In genomic region chr1:154431586-154432373, GRCh38 we compare ENCODE assay signal across 8 cellular contexts. TPM values are rescaled to one million over a fixed set of nuclear protein-coding genes. Genes with fewer than 3 reads are reported as not detected.
DNase-seq lines count a peak whose midpoint lies in the region; ATAC-seq and TF ChIP-seq lines count a peak whose summit lies in the region.

No MANE protein-coding gene starts in this region.

- peaks cover 21% of the 10 kb centered on the region for H3K4me1 Mint-ChIP-seq in activated T-helper 2 cell treated with anti-CD3 and anti-CD28 coated beads, Interferon-gamma antibody, Interleukin-2, Interleukin-4, amounts not matched to agents 10 μg/mL and 5 μg/mL and 100 μg/mL, durations not matched to agents 14 hours and 24 hours and 36 hours (ENCODE audit: low read depth)
- peaks cover 22% of the 10 kb centered on the region for H3K4me1 Mint-ChIP-seq in type B pancreatic cell (ENCODE audit: unreplicated experiment)

- H3K36me3 Mint-ChIP-seq in activated T-helper 2 cell treated with anti-CD3 and anti-CD28 coated beads, Interferon-gamma antibody, Interleukin-2, Interleukin-4, amounts not matched to agents 10 μg/mL and 5 μg/mL and 100 μg/mL, durations not matched to agents 14 hours and 24 hours and 36 hours (ENCODE audit: low read depth) = peaks cover 7% of the 10 kb centered on the region
- H3K36me3 Mint-ChIP-seq in type B pancreatic cell = no peaks in the 10 kb centered on the region

- no peak for TF ChIP-seq CTCF in type B pancreatic cell (conservative IDR thresholded peaks at IDR 0.05)

- H3K4me3 Mint-ChIP-seq in activated T-helper 2 cell treated with anti-CD3 and anti-CD28 coated beads, Interferon-gamma antibody, Interleukin-2, Interleukin-4, amounts not matched to agents 10 μg/mL and 5 μg/mL and 100 μg/mL, durations not matched to agents 14 hours and 24 hours and 36 hours (ENCODE audit: low read depth) = no peak overlapping the region
- H3K4me3 Mint-ChIP-seq in type B pancreatic cell = no peak overlapping the region

- H3K27ac Mint-ChIP-seq in activated T-helper 2 cell treated with anti-CD3 and anti-CD28 coated beads, Interferon-gamma antibody, Interleukin-2, Interleukin-4, amounts not matched to agents 10 μg/mL and 5 μg/mL and 100 μg/mL, durations not matched to agents 14 hours and 24 hours and 36 hours = peak overlapping the region; percentile 7
- H3K27ac Mint-ChIP-seq in type B pancreatic cell = peak overlapping the region; percentile 16

- ATAC-seq in HG02884 (IDR thresholded peaks at IDR 0.05; ENCODE audit: unreplicated experiment) (no peak), HG03442 (IDR thresholded peaks at IDR 0.05; ENCODE audit: unreplicated experiment) (no peak)

- H3K27me3 Mint-ChIP-seq in activated T-helper 2 cell treated with anti-CD3 and anti-CD28 coated beads, Interferon-gamma antibody, Interleukin-2, Interleukin-4, amounts not matched to agents 10 μg/mL and 5 μg/mL and 100 μg/mL, durations not matched to agents 14 hours and 24 hours and 36 hours (ENCODE audit: low read depth) = no peaks in the 10 kb centered on the region
- no peaks in the 10 kb centered on the region for H3K27me3 Mint-ChIP-seq in type B pancreatic cell

- DNase-seq in activated gamma-delta T cell treated with anti-CD3 and anti-CD28 coated beads, Interleukin-2, amount 50 U/mL, for 16 hours (ENCODE audit: low read depth) = peak; percentile 26
- DNase-seq in activated gamma-delta T cell treated with Interleukin-2 at 50 U/mL for 16 hours (no peak), kidney glomerular epithelial cell (lab: John Stamatoyannopoulos, UW) (peak; percentile 99), type B pancreatic cell (ENCODE audit: extremely low spot score, unreplicated experiment) (no peak), NCI-H1092 (lab: John Stamatoyannopoulos, UW) (no peak)
- DNase-seq in activated T-helper 2 cell treated with anti-CD3 and anti-CD28 coated beads, Interferon-gamma antibody, Interleukin-2, Interleukin-4, amounts not matched to agents 10 μg/mL and 5 μg/mL and 100 μg/mL, durations not matched to agents 14 hours and 24 hours and 36 hours (ENCODE audit: low spot score) = no peak

- no peaks in the 10 kb centered on the region for H3K9me3 Mint-ChIP-seq in activated T-helper 2 cell treated with anti-CD3 and anti-CD28 coated beads, Interferon-gamma antibody, Interleukin-2, Interleukin-4, amounts not matched to agents 10 μg/mL and 5 μg/mL and 100 μg/mL, durations not matched to agents 14 hours and 24 hours and 36 hours
- no peaks in the 10 kb centered on the region for H3K9me3 Mint-ChIP-seq in type B pancreatic cell

- intact Hi-C loops in activated T-helper 2 cell treated with anti-CD3 and anti-CD28 coated beads, Interferon-gamma antibody, Interleukin-2, Interleukin-4, amounts not matched to agents 10 μg/mL and 5 μg/mL and 100 μg/mL, durations not matched to agents 14 hours and 24 hours and 36 hours (cut with micrococcal nuclease) = loop anchor here (1.0 kb wide), 1 partner anchor 8 kb away; no protein-coding TSS in a partner anchor

RNA-seq across cellular contexts. Expression of gene IL6R, which starts 26.6 kb away (rescaled TPM):
- total RNA-seq in activated T-helper 2 cell treated with anti-CD3 and anti-CD28 coated beads, Interferon-gamma antibody, Interleukin-2, Interleukin-4, amounts not matched to agents 10 μg/mL and 5 μg/mL and 100 μg/mL, durations not matched to agents 14 hours and 24 hours and 36 hours = 1.6 and 2.2 TPM in 2 replicates
- 7.8 and 12.5 TPM in 2 replicates for total RNA-seq in type B pancreatic cell (ENCODE audit: low replicate concordance)

Comparison
In these comparisons a context has a peak if more than half of its experiments do, and no peak if none do; other contexts are left out.
1. DNase-seq: peak in activated gamma-delta T cell treated with anti-CD3 and anti-CD28 coated beads, Interleukin-2, amount 50 U/mL, for 16 hours (single experiment) and kidney glomerular epithelial cell (single experiment); none in activated gamma-delta T cell treated with Interleukin-2 at 50 U/mL for 16 hours (single experiment), activated T-helper 2 cell treated with anti-CD3 and anti-CD28 coated beads, Interferon-gamma antibody, Interleukin-2, Interleukin-4, amounts not matched to agents 10 μg/mL and 5 μg/mL and 100 μg/mL, durations not matched to agents 14 hours and 24 hours and 36 hours (single experiment), type B pancreatic cell (single experiment) and NCI-H1092 (single experiment).